In the genomic region with DNA sequence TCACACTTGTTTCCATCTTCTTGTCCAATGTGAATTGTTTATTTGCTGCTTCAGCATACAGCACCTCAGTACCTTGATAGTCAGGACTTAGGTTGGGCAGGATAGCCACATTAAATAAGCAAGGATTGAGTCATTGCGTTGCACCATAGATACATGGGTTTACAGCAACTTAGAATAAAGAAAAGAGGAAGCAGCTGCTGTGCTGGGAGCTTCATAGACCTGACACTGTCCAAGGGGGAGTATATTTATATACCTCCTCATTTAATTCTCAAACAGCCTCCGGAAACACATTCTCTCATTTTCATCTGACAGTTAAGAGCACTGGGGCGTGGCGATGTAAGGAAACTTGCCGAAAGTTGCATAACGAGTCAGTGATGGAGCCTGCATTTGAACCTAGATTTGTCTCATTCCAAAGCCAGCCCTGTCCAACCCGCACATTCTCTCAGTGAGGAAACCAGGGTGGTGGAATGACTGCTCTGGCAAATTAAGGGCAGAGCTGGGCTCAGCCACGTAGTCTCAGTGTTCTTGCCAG, we compare ENCODE assay signal across 9 cellular contexts. TPM values are rescaled to one million over a fixed set of nuclear protein-coding genes. Genes with fewer than 3 reads are reported as not detected.
DNase-seq lines count a peak whose midpoint lies in the region; ATAC-seq and TF ChIP-seq lines count a peak whose summit lies in the region.
"Had no signal": no experiment of that assay in that cellular context is flagged by ENCODE, and none has a peak within 500 bp of the region (broad histone marks: within the 10 kb centered on the region; RNA-seq: fewer than 3 reads in every experiment).

No MANE protein-coding gene starts in this region.

- H3K9ac ChIP-seq in OCI-LY1 (ENCODE audit: low read length), result peak overlapping the region; percentile 71
- H3K9ac ChIP-seq in SK-N-SH, result no peak overlapping the region
- H3K9ac ChIP-seq: parathyroid adenoma had no signal

- H3K9me3 ChIP-seq in OCI-LY1 (ENCODE audit: low read length), result no peaks in the 10 kb centered on the region
- H3K9me3 ChIP-seq in thymus (ENCODE audit: control insufficient read depth), result no peaks in the 10 kb centered on the region
- H3K9me3 ChIP-seq in SK-N-SH, result no peaks in the 10 kb centered on the region

- no peak for TF ChIP-seq EP300 in SK-N-SH (IDR thresholded peaks at IDR 0.05; ENCODE audit: borderline replicate concordance in 1 of 2, low read depth in 1 of 2, low read length in 1 of 2)

- TF ChIP-seq RAD21 in SK-N-SH (IDR thresholded peaks at IDR 0.05; ENCODE audit: low read length), result no peak

- H4K20me1 ChIP-seq in OCI-LY1 (ENCODE audit: insufficient read depth, low read length), result no peaks in the 10 kb centered on the region
- H4K20me1 ChIP-seq in SK-N-SH (ENCODE audit: insufficient read depth), result no peaks in the 10 kb centered on the region

- peak; percentile 85 for ATAC-seq in HG02884 (IDR thresholded peaks at IDR 0.05; ENCODE audit: unreplicated experiment)

- H2AFZ ChIP-seq in OCI-LY1 (ENCODE audit: low read length) (no peak overlapping the region), SK-N-SH (ENCODE audit: low read depth) (no peak overlapping the region)
- H2AFZ ChIP-seq: parathyroid adenoma had no signal

- TF ChIP-seq CTCF in OCI-LY1 (IDR thresholded peaks at IDR 0.05; ENCODE audit: low read length) (no peak), cardiac fibroblast (IDR thresholded peaks at IDR 0.05; ENCODE audit: low read depth, low read length) (no peak), SK-N-SH (IDR thresholded peaks at IDR 0.05) (no peak)

- H3K4me3 ChIP-seq in OCI-LY1 (ENCODE audit: low read depth, low read length, poor library complexity, severe bottlenecking) (peak overlapping the region; percentile 46), cardiac fibroblast (replicated peaks in 1 of 2; ENCODE audit: low read depth in 2 of 2, low read length in 2 of 2) (no peak overlapping the region), thymus (ENCODE audit: low read length) (peak overlapping the region; percentile 26), SK-N-SH (ENCODE audit: low read depth in 2 of 2, low read length in 1 of 2) (no peak overlapping the region)

- POLR2A ChIA-PET in SK-N-SH (lab: Yijun Ruan, JAX), result no interaction called here

- CTCF ChIA-PET in SK-N-SH (lab: Yijun Ruan, JAX), result interaction anchor here (1.2 kb wide), 1 partner anchor 41 kb away, joined by 3 read pairs; no protein-coding TSS in a partner anchor

- peak; percentile 21 to 32 for DNase-seq in activated CD4-positive, alpha-beta T cell treated with anti-CD3 and anti-CD28 coated beads for 4 hours
- no peak for DNase-seq in activated CD4-positive, alpha-beta T cell treated with anti-CD3 and anti-CD28 coated beads for 1 hour
- DNase-seq in cardiac fibroblast (ENCODE audit: low read depth in 2 of 2) (peak; percentile 52 to 85), SK-N-SH (no peak), RKO (ENCODE audit: low spot score) (no peak)

- H3K79me2 ChIP-seq in OCI-LY1 (ENCODE audit: insufficient read depth, low read length), result no peaks in the 10 kb centered on the region
- H3K79me2 ChIP-seq in SK-N-SH (ENCODE audit: insufficient read depth), result peaks cover 69% of the 10 kb centered on the region; the same call in 1 of the 2 replicates
- H3K79me2 ChIP-seq: parathyroid adenoma had no signal

- H3F3A ChIP-seq in OCI-LY1 (ENCODE audit: insufficient read depth, low read length) (no peaks in the 10 kb centered on the region), SK-N-SH (replicated peaks; ENCODE audit: insufficient read depth) (no peaks in the 10 kb centered on the region)

- H3K4me2 ChIP-seq in OCI-LY1 (ENCODE audit: low read length), result peak overlapping the region; percentile 74
- no peak overlapping the region for H3K4me2 ChIP-seq in SK-N-SH

- H3K9me2 ChIP-seq in OCI-LY1 (ENCODE audit: low read depth, low read length) (no peaks in the 10 kb centered on the region), SK-N-SH (no peaks in the 10 kb centered on the region)

- peaks cover 89% of the 10 kb centered on the region for H3K4me1 ChIP-seq in OCI-LY1 (ENCODE audit: insufficient read depth, low read length, severe bottlenecking)
- peaks cover 59% of the 10 kb centered on the region for H3K4me1 ChIP-seq in thymus (ENCODE audit: control insufficient read depth, insufficient read depth, low read length)
- peaks cover 0 to 8% of the 10 kb centered on the region in 2 experiments; a peak in 1 of 4 replicates for H3K4me1 ChIP-seq in SK-N-SH (ENCODE audit: control insufficient read depth in 1 of 2, insufficient read depth in 2 of 2, low read depth in 1 of 2, low read length in 1 of 2)
- H3K4me1 ChIP-seq: parathyroid adenoma had no signal

- 3% methylated on average over 8 of the region's 8 CpGs for WGBS in thymus
- 90% methylated on average over 6 of the region's 8 CpGs for WGBS in SK-N-SH (ENCODE audit: low lambda C conversion rate)

- H3K27ac ChIP-seq in OCI-LY1 (ENCODE audit: low read depth, low read length, poor library complexity, severe bottlenecking), result peak overlapping the region; percentile 99
- peak overlapping the region; percentile 97 for H3K27ac ChIP-seq in thymus (ENCODE audit: low read depth)
- no peak overlapping the region for H3K27ac ChIP-seq in SK-N-SH (ENCODE audit: low read depth in 2 of 2, low read length in 1 of 2)
- H3K27ac ChIP-seq: parathyroid adenoma had no signal

- H3K27me3 ChIP-seq in OCI-LY1 (ENCODE audit: insufficient read depth, low read length) (no peaks in the 10 kb centered on the region), thymus (ENCODE audit: control insufficient read depth, insufficient read depth) (no peaks in the 10 kb centered on the region), SK-N-SH (ENCODE audit: insufficient read depth) (no peaks in the 10 kb centered on the region)

- H3K36me3 ChIP-seq in OCI-LY1 (ENCODE audit: insufficient read depth, low read length) (no peaks in the 10 kb centered on the region), thymus (ENCODE audit: control insufficient read depth, insufficient read depth) (no peaks in the 10 kb centered on the region), SK-N-SH (replicated peaks in 1 of 2; ENCODE audit: control insufficient read depth in 1 of 2, insufficient read depth in 2 of 2, low read length in 1 of 2) (no peaks in the 10 kb centered on the region)

TF ChIP-seq in SK-N-SH, 30 proteins besides CTCF, POLR2A, EP300 and RAD21:
- TF ChIP-seq YY1 (IDR thresholded peaks at IDR 0.05; ENCODE audit: low read depth) (no peak), TAF1 (IDR thresholded peaks at IDR 0.05; ENCODE audit: borderline replicate concordance, low read depth, low read length) (no peak), NRF1 (IDR thresholded peaks at IDR 0.05; ENCODE audit: low read depth, low read length) (no peak)
- TF ChIP-seq, protein P1, sequence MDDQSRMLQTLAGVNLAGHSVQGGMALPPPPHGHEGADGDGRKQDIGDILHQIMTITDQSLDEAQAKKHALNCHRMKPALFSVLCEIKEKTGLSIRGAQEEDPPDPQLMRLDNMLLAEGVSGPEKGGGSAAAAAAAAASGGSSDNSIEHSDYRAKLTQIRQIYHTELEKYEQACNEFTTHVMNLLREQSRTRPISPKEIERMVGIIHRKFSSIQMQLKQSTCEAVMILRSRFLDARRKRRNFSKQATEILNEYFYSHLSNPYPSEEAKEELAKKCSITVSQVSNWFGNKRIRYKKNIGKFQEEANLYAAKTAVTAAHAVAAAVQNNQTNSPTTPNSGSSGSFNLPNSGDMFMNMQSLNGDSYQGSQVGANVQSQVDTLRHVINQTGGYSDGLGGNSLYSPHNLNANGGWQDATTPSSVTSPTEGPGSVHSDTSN (IDR thresholded peaks at IDR 0.05), result no peak
- TF ChIP-seq, protein P2, sequence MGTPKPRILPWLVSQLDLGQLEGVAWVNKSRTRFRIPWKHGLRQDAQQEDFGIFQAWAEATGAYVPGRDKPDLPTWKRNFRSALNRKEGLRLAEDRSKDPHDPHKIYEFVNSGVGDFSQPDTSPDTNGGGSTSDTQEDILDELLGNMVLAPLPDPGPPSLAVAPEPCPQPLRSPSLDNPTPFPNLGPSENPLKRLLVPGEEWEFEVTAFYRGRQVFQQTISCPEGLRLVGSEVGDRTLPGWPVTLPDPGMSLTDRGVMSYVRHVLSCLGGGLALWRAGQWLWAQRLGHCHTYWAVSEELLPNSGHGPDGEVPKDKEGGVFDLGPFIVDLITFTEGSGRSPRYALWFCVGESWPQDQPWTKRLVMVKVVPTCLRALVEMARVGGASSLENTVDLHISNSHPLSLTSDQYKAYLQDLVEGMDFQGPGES (IDR thresholded peaks at IDR 0.05; ENCODE audit: low read depth, low read length), result no peak
TF ChIP-seq in SK-N-SH: peak in this region for 0.

RNA-seq across cellular contexts. Expression of gene UBASH3B, which starts 42.2 kb away (rescaled TPM):
- polyA plus RNA-seq in thymus (11.2 TPM), SK-N-SH (2012; rRNA removed) (10.4 and 11.0 TPM in 2 replicates)
- 6.7 and 6.9 TPM in 2 replicates for polyA plus RNA-seq in SK-N-SH (2012; cell fraction: cytosol; rRNA removed)
- 5.0 and 8.2 TPM in 2 replicates for polyA plus RNA-seq in SK-N-SH (2012; cell fraction: nucleus; rRNA removed)

Comparison
In these comparisons a context has a peak if more than half of its experiments do, and no peak if none do; other contexts are left out.
1. DNase-seq: peak in activated CD4-positive, alpha-beta T cell treated with anti-CD3 and anti-CD28 coated beads for 4 hours (2 of 2) and cardiac fibroblast (2 of 2); none in activated CD4-positive, alpha-beta T cell treated with anti-CD3 and anti-CD28 coated beads for 1 hour (single experiment), SK-N-SH (single experiment) and RKO (single experiment).
2. H3K27ac ChIP-seq: peak in OCI-LY1 (single experiment) and thymus (single experiment); none in SK-N-SH (0 of 2).
3. H3K4me3 ChIP-seq: peak in OCI-LY1 (single experiment) and thymus (single experiment); none in cardiac fibroblast (0 of 2) and SK-N-SH (0 of 2).